ENCODE assay signal across 2 cellular contexts in genomic region chr16:31480851-31481250, GRCh38.
TF ChIP-seq lines count a peak whose summit lies in the region.

No MANE protein-coding gene starts in this region.

TF ChIP-seq in SK-N-SH treated with all-trans-retinoic acid at 6 μM for 48 hours, 23 proteins besides CTCF, POLR2A, EP300 and RAD21:
- TF ChIP-seq PPARA (CRISPR knock-in tag; IDR thresholded peaks at IDR 0.05; ENCODE audit: borderline replicate concordance) (no peak), ZNF70 (CRISPR knock-in tag; IDR thresholded peaks at IDR 0.05) (no peak), GLIS3 (CRISPR knock-in tag; IDR thresholded peaks at IDR 0.05) (no peak), TSHZ2 (CRISPR knock-in tag; IDR thresholded peaks at IDR 0.05) (no peak), TCF4 (CRISPR knock-in tag; IDR thresholded peaks at IDR 0.05; ENCODE audit: borderline replicate concordance) (no peak), OSR1 (CRISPR knock-in tag; IDR thresholded peaks at IDR 0.05) (no peak), ZFP3 (CRISPR knock-in tag; IDR thresholded peaks at IDR 0.05) (no peak), TOX (CRISPR knock-in tag; IDR thresholded peaks at IDR 0.05; ENCODE audit: borderline replicate concordance) (no peak), CREB5 (CRISPR knock-in tag; IDR thresholded peaks at IDR 0.05; ENCODE audit: low read depth) (no peak), BACH2 (CRISPR knock-in tag; IDR thresholded peaks at IDR 0.05; ENCODE audit: borderline replicate concordance) (no peak), ZC3H10 (CRISPR knock-in tag; IDR thresholded peaks at IDR 0.05) (no peak), PATZ1 (CRISPR knock-in tag; IDR thresholded peaks at IDR 0.05; ENCODE audit: borderline replicate concordance) (no peak)

TF ChIP-seq in endothelial cell of umbilical vein, 7 proteins besides CTCF, POLR2A, EP300 and RAD21:
- TF ChIP-seq POLR2AphosphoS5 (IDR thresholded peaks at IDR 0.05; ENCODE audit: insufficient read depth, low read depth, low read length): peak; percentile 57
- no peak for TF ChIP-seq GATA2 (IDR thresholded peaks at IDR 0.05; ENCODE audit: insufficient read depth, insufficient read length, low read depth, low read length)
- no peak for TF ChIP-seq MYC (IDR thresholded peaks at IDR 0.05; ENCODE audit: low read depth, low read length)
TF ChIP-seq in endothelial cell of umbilical vein: peak in this region for 1.
